In genomic region chr15:60370105-60370803, GRCh38 we compare ENCODE assay signal across 9 cellular contexts. TPM values are rescaled to one million over a fixed set of nuclear protein-coding genes. Genes with fewer than 3 reads are reported as not detected.
DNase-seq lines count a peak whose midpoint lies in the region; ATAC-seq and TF ChIP-seq lines count a peak whose summit lies in the region.
"Had no signal": no experiment of that assay in that cellular context is flagged by ENCODE, and none has a peak within 500 bp of the region (broad histone marks: within the 10 kb centered on the region; RNA-seq: fewer than 3 reads in every experiment).

No MANE protein-coding gene starts in this region.

- no peaks in the 10 kb centered on the region for H3K27me3 ChIP-seq in spleen (replicated peaks in 1 of 7)

- H3K27ac Mint-ChIP-seq in brain = peak overlapping the region in 3 of 5 experiments; percentile 93 to 99 (median 95)
- H3K27ac Mint-ChIP-seq in stimulated activated naive B cell treated with anti-CD40 and anti-IgM and Interleukin-4, amounts not matched to agents 10 μg/mL and 1 μg/mL and 100 μg/mL, for 72 hours = no peak overlapping the region
- H3K27ac Mint-ChIP-seq: activated CD4-positive, alpha-beta T cell treated with anti-CD3 and anti-CD28 coated beads, Interleukin-2, amount 10 ng/mL, durations not matched to agents 7 days and 5 days had no signal

- H3K4me3 Mint-ChIP-seq in brain = no peak overlapping the region
- no peak overlapping the region for H3K4me3 Mint-ChIP-seq in stimulated activated naive B cell treated with anti-CD40 and anti-IgM and Interleukin-4, amounts not matched to agents 10 μg/mL and 1 μg/mL and 100 μg/mL, for 72 hours
- H3K4me3 Mint-ChIP-seq: activated CD4-positive, alpha-beta T cell treated with anti-CD3 and anti-CD28 coated beads, Interleukin-2, amount 10 ng/mL, durations not matched to agents 7 days and 5 days had no signal

- H3K9me3 Mint-ChIP-seq in brain = peaks cover 2 to 5% (median 4%) of the 10 kb centered on the region in 5 experiments
- H3K9me3 Mint-ChIP-seq in stimulated activated naive B cell treated with anti-CD40 and anti-IgM and Interleukin-4, amounts not matched to agents 10 μg/mL and 1 μg/mL and 100 μg/mL, for 72 hours = peaks cover 0 to 3% of the 10 kb centered on the region in 2 donors
- H3K9me3 Mint-ChIP-seq: activated CD4-positive, alpha-beta T cell treated with anti-CD3 and anti-CD28 coated beads, Interleukin-2, amount 10 ng/mL, durations not matched to agents 7 days and 5 days had no signal

- TF ChIP-seq POLR2A in spleen (IDR thresholded peaks at IDR 0.05) = peak in 1 of 3 donors; percentile 50

- ATAC-seq in stimulated activated naive B cell treated with anti-CD40 and anti-IgM and Interleukin-4, amounts not matched to agents 10 μg/mL and 1 μg/mL and 100 μg/mL, for 72 hours (replicated peaks) = no peak
- ATAC-seq in GM18858 (IDR thresholded peaks at IDR 0.05; ENCODE audit: unreplicated experiment) = no peak

- H3K9me3 ChIP-seq in spleen = no peaks in the 10 kb centered on the region

- peak overlapping the region in 2 of 8 donors; percentile 11 to 44 for H3K4me3 ChIP-seq in spleen

- peak; percentile 60 for DNase-seq in LHCN-M2 (ENCODE audit: low read depth)
- DNase-seq in islet precursor cell = peak; percentile 49
- DNase-seq in spleen = no peak
- DNase-seq in amygdala (lab: John Stamatoyannopoulos, UW) = no peak
- no peak for DNase-seq in stimulated activated naive B cell treated with anti-CD40 and anti-IgM and Interleukin-4, amounts not matched to agents 10 μg/mL and 1 μg/mL and 100 μg/mL, for 72 hours
- no peak for DNase-seq in Kasumi-1 (lab: John Stamatoyannopoulos, UW)
- DNase-seq: activated CD4-positive, alpha-beta T cell treated with anti-CD3 and anti-CD28 coated beads, Interleukin-2, amount 10 ng/mL, durations not matched to agents 7 days and 5 days had no signal

- H3K27me3 Mint-ChIP-seq in brain = no peaks in the 10 kb centered on the region
- H3K27me3 Mint-ChIP-seq in stimulated activated naive B cell treated with anti-CD40 and anti-IgM and Interleukin-4, amounts not matched to agents 10 μg/mL and 1 μg/mL and 100 μg/mL, for 72 hours = no peaks in the 10 kb centered on the region
- H3K27me3 Mint-ChIP-seq: activated CD4-positive, alpha-beta T cell treated with anti-CD3 and anti-CD28 coated beads, Interleukin-2, amount 10 ng/mL, durations not matched to agents 7 days and 5 days had no signal

- peak overlapping the region; percentile 60 to 86 (median 72) for H3K27ac ChIP-seq in spleen

- TF ChIP-seq CTCF in brain (conservative IDR thresholded peaks at IDR 0.05) (no peak), spleen (IDR thresholded peaks at IDR 0.05 in 8 of 11, conservative IDR thresholded peaks at IDR 0.05 in 3 of 11) (no peak)

- intact Hi-C loops in spleen (cut with DNase I; ENCODE audit: low total_unique reads) = no loop called here

- peaks cover 0 to 57% (median 4%) of the 10 kb centered on the region in 6 donors for H3K36me3 ChIP-seq in spleen

- H3K4me1 ChIP-seq in spleen = peaks cover 0 to 64% (median 23%) of the 10 kb centered on the region in 6 donors

- H3K36me3 Mint-ChIP-seq in brain = peaks cover 28% of the 10 kb centered on the region
- H3K36me3 Mint-ChIP-seq in stimulated activated naive B cell treated with anti-CD40 and anti-IgM and Interleukin-4, amounts not matched to agents 10 μg/mL and 1 μg/mL and 100 μg/mL, for 72 hours = peaks cover 36 to 46% of the 10 kb centered on the region in 2 donors

- WGBS in spleen, 5 donors = 65 to 77% (median 74%) methylated on average over 7 of the region's 7 CpGs

- H3K4me1 Mint-ChIP-seq in brain = peaks cover 55% of the 10 kb centered on the region
- H3K4me1 Mint-ChIP-seq in stimulated activated naive B cell treated with anti-CD40 and anti-IgM and Interleukin-4, amounts not matched to agents 10 μg/mL and 1 μg/mL and 100 μg/mL, for 72 hours = no peaks in the 10 kb centered on the region

RNA-seq across cellular contexts. Expression of gene ANXA2, which starts 27.5 kb away (rescaled TPM):
- 3,230 and 3,804 TPM in 2 replicates for total RNA-seq in LHCN-M2 (2014; rRNA removed)
- polyA plus RNA-seq in LHCN-M2 (2012) = 7,075 TPM
- polyA plus RNA-seq in brain (ENCODE audit: insufficient read depth, low read depth, low replicate concordance) = 439 TPM
- total RNA-seq in spleen = 100 to 1,000 TPM; 191 to 397 (median 338) TPM
- polyA plus RNA-seq in spleen = 100 to 1,000 TPM; 163 to 437 (median 230) TPM

Comparison
In these comparisons a context has a peak if more than half of its experiments do, and no peak if none do; other contexts are left out.
1. DNase-seq: peak in LHCN-M2 (single experiment) and islet precursor cell (single experiment); none in spleen (single experiment), amygdala (0 of 56), stimulated activated naive B cell treated with anti-CD40 and anti-IgM and Interleukin-4, amounts not matched to agents 10 μg/mL and 1 μg/mL and 100 μg/mL, for 72 hours (single experiment) and Kasumi-1 (0 of 2).